Comparison of ENCODE assay signal across 1 cellular context in the genomic region with DNA sequence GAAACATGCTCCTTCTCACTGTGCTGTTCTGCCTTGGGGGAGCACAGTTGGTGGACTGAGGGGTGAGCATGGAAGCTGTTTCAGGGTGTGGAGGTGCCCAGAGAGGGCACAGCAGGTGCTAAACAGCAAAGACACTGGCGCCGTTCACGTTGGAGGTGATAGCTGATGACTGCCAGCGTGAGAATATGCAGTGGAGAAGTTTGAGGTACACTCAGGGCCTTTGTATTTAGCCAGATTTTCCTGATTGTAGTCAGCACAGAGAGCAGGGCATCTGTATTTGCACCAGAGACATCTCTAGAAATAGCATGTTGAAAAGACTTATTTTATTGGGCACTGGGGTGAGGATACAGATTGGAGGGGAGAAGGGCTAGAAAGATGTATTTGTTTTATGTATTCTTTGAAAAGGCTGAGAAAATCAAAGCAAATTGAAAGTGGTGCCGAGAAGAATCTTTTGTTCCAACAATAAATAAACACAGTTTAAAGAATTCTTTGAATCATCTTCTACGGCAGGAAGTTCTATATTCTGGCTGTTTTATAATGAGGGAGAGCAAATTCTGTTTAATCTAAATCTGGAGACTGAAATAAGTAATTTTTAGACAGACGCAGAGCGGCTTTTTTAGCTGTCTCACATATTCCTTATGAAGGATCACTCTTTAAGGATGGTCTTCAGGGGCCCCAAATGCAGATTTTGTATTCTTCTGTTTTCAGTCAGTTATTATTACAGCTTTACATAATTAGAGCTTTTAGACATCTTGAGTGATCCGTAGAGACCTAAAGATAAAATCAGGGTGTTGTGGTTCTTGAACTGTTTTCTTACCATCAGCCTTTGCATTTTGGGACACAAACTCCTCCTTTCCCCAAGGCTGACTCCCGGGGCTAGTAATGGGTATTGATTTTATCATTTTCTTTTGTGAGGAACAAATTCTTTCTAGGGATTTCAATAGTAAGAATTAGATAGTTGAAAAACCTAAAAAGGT.
TF ChIP-seq lines count a peak whose summit lies in the region.

No MANE protein-coding gene starts in this region.

TF ChIP-seq in GM23338, 12 proteins besides CTCF, POLR2A, EP300 and RAD21 (continued from another document):
- TF ChIP-seq, protein P1, sequence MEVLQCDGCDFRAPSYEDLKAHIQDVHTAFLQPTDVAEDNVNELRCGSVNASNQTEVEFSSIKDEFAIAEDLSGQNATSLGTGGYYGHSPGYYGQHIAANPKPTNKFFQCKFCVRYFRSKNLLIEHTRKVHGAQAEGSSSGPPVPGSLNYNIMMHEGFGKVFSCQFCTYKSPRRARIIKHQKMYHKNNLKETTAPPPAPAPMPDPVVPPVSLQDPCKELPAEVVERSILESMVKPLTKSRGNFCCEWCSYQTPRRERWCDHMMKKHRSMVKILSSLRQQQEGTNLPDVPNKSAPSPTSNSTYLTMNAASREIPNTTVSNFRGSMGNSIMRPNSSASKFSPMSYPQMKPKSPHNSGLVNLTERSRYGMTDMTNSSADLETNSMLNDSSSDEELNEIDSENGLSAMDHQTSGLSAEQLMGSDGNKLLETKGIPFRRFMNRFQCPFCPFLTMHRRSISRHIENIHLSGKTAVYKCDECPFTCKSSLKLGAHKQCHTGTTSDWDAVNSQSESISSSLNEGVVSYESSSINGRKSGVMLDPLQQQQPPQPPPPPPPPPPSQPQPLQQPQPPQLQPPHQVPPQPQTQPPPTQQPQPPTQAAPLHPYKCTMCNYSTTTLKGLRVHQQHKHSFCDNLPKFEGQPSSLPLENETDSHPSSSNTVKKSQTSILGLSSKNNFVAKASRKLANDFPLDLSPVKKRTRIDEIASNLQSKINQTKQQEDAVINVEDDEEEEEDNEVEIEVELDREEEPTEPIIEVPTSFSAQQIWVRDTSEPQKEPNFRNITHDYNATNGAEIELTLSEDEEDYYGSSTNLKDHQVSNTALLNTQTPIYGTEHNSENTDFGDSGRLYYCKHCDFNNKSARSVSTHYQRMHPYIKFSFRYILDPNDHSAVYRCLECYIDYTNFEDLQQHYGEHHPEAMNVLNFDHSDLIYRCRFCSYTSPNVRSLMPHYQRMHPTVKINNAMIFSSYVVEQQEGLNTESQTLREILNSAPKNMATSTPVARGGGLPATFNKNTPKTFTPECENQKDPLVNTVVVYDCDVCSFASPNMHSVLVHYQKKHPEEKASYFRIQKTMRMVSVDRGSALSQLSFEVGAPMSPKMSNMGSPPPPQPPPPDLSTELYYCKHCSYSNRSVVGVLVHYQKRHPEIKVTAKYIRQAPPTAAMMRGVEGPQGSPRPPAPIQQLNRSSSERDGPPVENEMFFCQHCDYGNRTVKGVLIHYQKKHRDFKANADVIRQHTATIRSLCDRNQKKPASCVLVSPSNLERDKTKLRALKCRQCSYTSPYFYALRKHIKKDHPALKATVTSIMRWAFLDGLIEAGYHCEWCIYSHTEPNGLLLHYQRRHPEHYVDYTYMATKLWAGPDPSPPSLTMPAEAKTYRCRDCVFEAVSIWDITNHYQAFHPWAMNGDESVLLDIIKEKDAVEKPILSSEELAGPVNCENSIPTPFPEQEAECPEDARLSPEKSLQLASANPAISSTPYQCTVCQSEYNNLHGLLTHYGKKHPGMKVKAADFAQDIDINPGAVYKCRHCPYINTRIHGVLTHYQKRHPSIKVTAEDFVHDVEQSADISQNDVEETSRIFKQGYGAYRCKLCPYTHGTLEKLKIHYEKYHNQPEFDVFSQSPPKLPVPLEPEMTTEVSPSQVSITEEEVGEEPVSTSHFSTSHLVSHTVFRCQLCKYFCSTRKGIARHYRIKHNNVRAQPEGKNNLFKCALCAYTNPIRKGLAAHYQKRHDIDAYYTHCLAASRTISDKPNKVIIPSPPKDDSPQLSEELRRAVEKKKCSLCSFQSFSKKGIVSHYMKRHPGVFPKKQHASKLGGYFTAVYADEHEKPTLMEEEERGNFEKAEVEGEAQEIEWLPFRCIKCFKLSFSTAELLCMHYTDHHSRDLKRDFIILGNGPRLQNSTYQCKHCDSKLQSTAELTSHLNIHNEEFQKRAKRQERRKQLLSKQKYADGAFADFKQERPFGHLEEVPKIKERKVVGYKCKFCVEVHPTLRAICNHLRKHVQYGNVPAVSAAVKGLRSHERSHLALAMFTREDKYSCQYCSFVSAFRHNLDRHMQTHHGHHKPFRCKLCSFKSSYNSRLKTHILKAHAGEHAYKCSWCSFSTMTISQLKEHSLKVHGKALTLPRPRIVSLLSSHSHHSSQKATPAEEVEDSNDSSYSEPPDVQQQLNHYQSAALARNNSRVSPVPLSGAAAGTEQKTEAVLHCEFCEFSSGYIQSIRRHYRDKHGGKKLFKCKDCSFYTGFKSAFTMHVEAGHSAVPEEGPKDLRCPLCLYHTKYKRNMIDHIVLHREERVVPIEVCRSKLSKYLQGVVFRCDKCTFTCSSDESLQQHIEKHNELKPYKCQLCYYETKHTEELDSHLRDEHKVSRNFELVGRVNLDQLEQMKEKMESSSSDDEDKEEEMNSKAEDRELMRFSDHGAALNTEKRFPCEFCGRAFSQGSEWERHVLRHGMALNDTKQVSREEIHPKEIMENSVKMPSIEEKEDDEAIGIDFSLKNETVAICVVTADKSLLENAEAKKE (CRISPR knock-in tag; IDR thresholded peaks at IDR 0.05) = no peak
- TF ChIP-seq ZNF114 (CRISPR knock-in tag; IDR thresholded peaks at IDR 0.05) = no peak
- no peak for TF ChIP-seq EZH2 (IDR thresholded peaks at IDR 0.05; ENCODE audit: low read depth, unreplicated experiment)
- no peak for TF ChIP-seq NANOG (IDR thresholded peaks at IDR 0.05; ENCODE audit: borderline replicate concordance)
- no peak for TF ChIP-seq JUNB (IDR thresholded peaks at IDR 0.05; ENCODE audit: unreplicated experiment)
